Comparison of ENCODE assay signal across 1 cellular context in genomic region chr4:85741921-85742591, GRCh38.
TF ChIP-seq lines count a peak whose summit lies in the region.

No MANE protein-coding gene starts in this region.

TF ChIP-seq in K562, 482 proteins besides CTCF, POLR2A, EP300 and RAD21 (continued from another document and continues in another):
- TF ChIP-seq MBD1 (CRISPR knock-in tag; IDR thresholded peaks at IDR 0.05) (no peak), BCOR (IDR thresholded peaks at IDR 0.05) (no peak), POLR2AphosphoS5 (IDR thresholded peaks at IDR 0.05; ENCODE audit: control insufficient read depth, insufficient read depth, low read depth, low read length) (peak; percentile 45; the same call in 1 of the 2 replicates), ASH1L (IDR thresholded peaks at IDR 0.05; ENCODE audit: borderline replicate concordance, low read depth, partially characterized antibody) (no peak), TEAD4 (IDR thresholded peaks at IDR 0.05; ENCODE audit: low read length) (peak; percentile 41), TEAD4 (CRISPR knock-in tag; IDR thresholded peaks at IDR 0.05; ENCODE audit: borderline replicate concordance) (no peak), ZNF778 (CRISPR knock-in tag; IDR thresholded peaks at IDR 0.05) (no peak), EWSR1 (IDR thresholded peaks at IDR 0.05; ENCODE audit: borderline replicate concordance, low read depth, partially characterized antibody) (no peak), FOXM1 (IDR thresholded peaks at IDR 0.05; ENCODE audit: low read depth) (no peak), FOXM1 (CRISPR knock-in tag; IDR thresholded peaks at IDR 0.05; ENCODE audit: low read depth) (no peak), HOMEZ (CRISPR knock-in tag; IDR thresholded peaks at IDR 0.05) (no peak), SMAD1 (IDR thresholded peaks at IDR 0.05; ENCODE audit: low read depth, low read length, partially characterized antibody) (peak; percentile 69), MEIS2 (IDR thresholded peaks at IDR 0.05; ENCODE audit: partially characterized antibody) (peak; percentile 71), SREBF1 (IDR thresholded peaks at IDR 0.05; ENCODE audit: borderline replicate concordance, low read depth, low read length) (no peak), ELF2 (CRISPR knock-in tag; IDR thresholded peaks at IDR 0.05) (no peak), ATF2 (CRISPR knock-in tag; IDR thresholded peaks at IDR 0.05) (no peak), KLF16 (IDR thresholded peaks at IDR 0.05) (no peak), MTA1 (IDR thresholded peaks at IDR 0.05; ENCODE audit: borderline replicate concordance) (0 out of 2 replicates have a peak, but pooled peaks have one; percentile 17), DDX20 (tag; IDR thresholded peaks at IDR 0.05; ENCODE audit: low read depth) (no peak), NKRF (IDR thresholded peaks at IDR 0.05; ENCODE audit: borderline replicate concordance) (no peak), TAF1 (IDR thresholded peaks at IDR 0.05; ENCODE audit: control insufficient read depth, extremely low read depth, insufficient read depth, low read length, severe bottlenecking) (no peak), PTRF (tag; IDR thresholded peaks at IDR 0.05) (no peak), ZNF347 (CRISPR knock-in tag; IDR thresholded peaks at IDR 0.05; ENCODE audit: low read depth) (no peak), RNF2 (IDR thresholded peaks at IDR 0.05) (no peak), HDAC6 (IDR thresholded peaks at IDR 0.05; ENCODE audit: low read depth, low read length) (no peak), ZBTB1 (CRISPR knock-in tag; IDR thresholded peaks at IDR 0.05; ENCODE audit: borderline replicate concordance, low read depth) (no peak), CAMTA2 (CRISPR knock-in tag; conservative IDR thresholded peaks at IDR 0.05) (no peak), BCL6 (CRISPR knock-in tag; IDR thresholded peaks at IDR 0.05) (no peak), ZNF316 (IDR thresholded peaks at IDR 0.05) (no peak), ZBTB34 (CRISPR knock-in tag; IDR thresholded peaks at IDR 0.05) (no peak), PML (IDR thresholded peaks at IDR 0.05; ENCODE audit: low read length) (no peak), ZNF121 (CRISPR knock-in tag; conservative IDR thresholded peaks at IDR 0.05) (no peak), SUPT5H (IDR thresholded peaks at IDR 0.05) (no peak), HSF4 (CRISPR knock-in tag; IDR thresholded peaks at IDR 0.05; ENCODE audit: borderline replicate concordance) (no peak), PPARD (CRISPR knock-in tag; IDR thresholded peaks at IDR 0.05) (no peak), SMAD2 (IDR thresholded peaks at IDR 0.05; ENCODE audit: low read depth, low read length) (no peak), NFIX (CRISPR knock-in tag; IDR thresholded peaks at IDR 0.05; ENCODE audit: low read depth) (peak; percentile 92), ARHGAP35 (IDR thresholded peaks at IDR 0.05; ENCODE audit: partially characterized antibody) (no peak), SREBF2 (CRISPR knock-in tag; IDR thresholded peaks at IDR 0.05) (no peak), SRF (CRISPR knock-in tag; IDR thresholded peaks at IDR 0.05) (no peak), ZNF395 (CRISPR knock-in tag; IDR thresholded peaks at IDR 0.05) (no peak), POLR3A (IDR thresholded peaks at IDR 0.05; ENCODE audit: borderline replicate concordance, extremely low read depth, insufficient read depth, insufficient read length) (no peak), ZNF449 (CRISPR knock-in tag; IDR thresholded peaks at IDR 0.05) (no peak), ATF4 (CRISPR knock-in tag; IDR thresholded peaks at IDR 0.05) (peak; percentile 29; the same call in 1 of the 2 replicates), ZNF277 (CRISPR knock-in tag; IDR thresholded peaks at IDR 0.05; ENCODE audit: borderline replicate concordance) (no peak), SFPQ (IDR thresholded peaks at IDR 0.05; ENCODE audit: low read depth, low read length) (no peak), NFIC (IDR thresholded peaks at IDR 0.05) (peak; percentile 99), THAP7 (CRISPR knock-in tag; IDR thresholded peaks at IDR 0.05) (no peak), ZNF239 (CRISPR knock-in tag; IDR thresholded peaks at IDR 0.05) (no peak), PYGO2 (tag; IDR thresholded peaks at IDR 0.05) (0 out of 2 replicates have a peak, but pooled peaks have one; percentile 10), ZNF589 (CRISPR knock-in tag; IDR thresholded peaks at IDR 0.05; ENCODE audit: low read depth) (no peak), MLX (CRISPR knock-in tag; conservative IDR thresholded peaks at IDR 0.05) (no peak), ZNF3 (CRISPR knock-in tag; IDR thresholded peaks at IDR 0.05) (no peak), FUS (optimal IDR thresholded peaks at IDR 0.05; ENCODE audit: low read depth, low read length) (no peak), ZNF707 (CRISPR knock-in tag; conservative IDR thresholded peaks at IDR 0.05) (no peak)
